ENCODE assay signal across 10 cellular contexts in the genomic region with DNA sequence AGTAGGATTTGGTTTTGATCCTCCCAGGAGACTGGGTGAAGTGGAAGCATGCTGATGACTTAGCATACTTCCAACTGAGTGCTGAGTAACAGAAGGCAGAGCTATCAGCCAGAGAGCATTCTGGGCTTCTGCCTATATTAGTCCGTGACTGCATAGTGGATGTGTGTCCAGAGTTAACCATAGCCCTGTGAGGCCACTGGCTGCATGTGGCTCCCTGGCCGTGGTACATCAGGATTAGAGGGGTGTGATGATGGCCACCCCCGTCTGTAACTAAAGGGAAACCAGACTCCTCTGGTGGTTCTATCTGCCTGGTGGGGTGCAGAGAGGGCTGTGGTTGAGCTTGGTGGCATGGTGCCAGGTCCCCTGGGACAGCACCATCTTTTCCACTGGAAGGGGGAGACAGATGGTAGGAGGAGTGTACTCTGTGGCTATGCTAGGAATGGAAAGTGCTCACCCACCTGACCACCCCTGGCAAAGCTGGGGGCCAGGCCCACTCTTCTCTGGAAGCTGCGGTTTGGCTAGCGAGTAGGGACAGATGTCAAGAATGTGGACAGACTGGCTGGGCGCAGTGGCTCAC. TPM values are rescaled to one million over a fixed set of nuclear protein-coding genes. Genes with fewer than 3 reads are reported as not detected.
DNase-seq lines count a peak whose midpoint lies in the region; ATAC-seq, FAIRE-seq and TF ChIP-seq lines count a peak whose summit lies in the region.
"Had no signal": no experiment of that assay in that cellular context is flagged by ENCODE, and none has a peak within 500 bp of the region (broad histone marks: within the 10 kb centered on the region; RNA-seq: fewer than 3 reads in every experiment).

No MANE protein-coding gene starts in this region.

- H2BK120ac ChIP-seq in mesenchymal stem cell (ENCODE audit: low read depth, low read length): no peak overlapping the region

- H3K4me1 ChIP-seq in mesenchymal stem cell (ENCODE audit: control insufficient read depth, insufficient read depth, low read depth, low read length): peaks cover 3% of the 10 kb centered on the region

- no peaks in the 10 kb centered on the region for H3K79me1 ChIP-seq in mesenchymal stem cell (replicated peaks; ENCODE audit: low read length, poor library complexity, severe bottlenecking)

- H3K14ac ChIP-seq in mesenchymal stem cell (ENCODE audit: low read length in 2 of 2): no peak overlapping the region

- H2AK5ac ChIP-seq in mesenchymal stem cell (ENCODE audit: low read length, severe bottlenecking): no peak overlapping the region

- no peak overlapping the region for H3K4ac ChIP-seq in mesenchymal stem cell (ENCODE audit: low read depth in 1 of 2, low read length in 2 of 2)

- H3K4me2 ChIP-seq in mesenchymal stem cell (ENCODE audit: low read length, poor library complexity, severe bottlenecking): no peak overlapping the region

- no peak for TF ChIP-seq CTCF in GM13976 (IDR thresholded peaks at IDR 0.05; ENCODE audit: borderline replicate concordance, control extremely low read depth, extremely low read depth, insufficient read depth, missing control alignments)

- no peak overlapping the region for H4K91ac ChIP-seq in mesenchymal stem cell (ENCODE audit: low read length)

- H3K36me3 ChIP-seq in MG63 (no peaks in the 10 kb centered on the region), mesenchymal stem cell (ENCODE audit: control insufficient read depth in 1 of 2, insufficient read depth in 2 of 2, low read depth in 1 of 2, low read length in 2 of 2) (no peaks in the 10 kb centered on the region)

- H3K27me3 ChIP-seq in MG63: no peaks in the 10 kb centered on the region
- H3K27me3 ChIP-seq in mesenchymal stem cell (ENCODE audit: control insufficient read depth in 1 of 2, insufficient read depth in 1 of 2, low read length in 2 of 2): no peaks in the 10 kb centered on the region

- peak; percentile 83 for DNase-seq in D341Med (ENCODE audit: low spot score)
- DNase-seq in MG63: peak; percentile 62
- DNase-seq in amniotic epithelial cell (ENCODE audit: low read depth): peak; percentile 78
- DNase-seq in mesenchymal stem cell: peak; percentile 64
- no peak for DNase-seq in GM13976 (ENCODE audit: low spot score)
- DNase-seq in inferior parietal cortex (ENCODE audit: extremely low spot score): no peak
- no peak for DNase-seq in GM12892 (ENCODE audit: insufficient read length)
- DNase-seq: activated B cell treated with CpG ODN at 0.5 μM for 24 hours, NCI-H2227 treated with DMSO at 0.1 percent for 48 hours had no signal

- H3K9ac ChIP-seq in mesenchymal stem cell (ENCODE audit: low read length): peak overlapping the region; percentile 51

- ATAC-seq in HG03159 (IDR thresholded peaks at IDR 0.05; ENCODE audit: unreplicated experiment): no peak

- TF ChIP-seq POLR2A in GM12892 (IDR thresholded peaks at IDR 0.05; ENCODE audit: low read depth, low read length): no peak

- in situ Hi-C loops in GM13976 (cut with MboI; ENCODE audit: low sequenced_read_pairs, unreplicated experiment): no loop called here

- H2BK12ac ChIP-seq in mesenchymal stem cell (ENCODE audit: low read length in 2 of 2): no peak overlapping the region

- FAIRE-seq in GM12892 (lab: Jason Lieb, UNC): no peak

- H3K27ac ChIP-seq in mesenchymal stem cell (ENCODE audit: low read length, poor library complexity, severe bottlenecking): no peak overlapping the region

- 84% methylated on average over 6 of the region's 6 CpGs for WGBS in mesenchymal stem cell

- H3K18ac ChIP-seq in mesenchymal stem cell (ENCODE audit: low read depth in 1 of 2, low read length in 2 of 2): no peak overlapping the region

- H3K9me3 ChIP-seq in MG63 (no peaks in the 10 kb centered on the region), mesenchymal stem cell (ENCODE audit: control insufficient read depth, low read length) (peaks cover 3% of the 10 kb centered on the region)

- peak overlapping the region; percentile 9 for H4K8ac ChIP-seq in mesenchymal stem cell (ENCODE audit: low read length)

- no peak overlapping the region for H2AFZ ChIP-seq in mesenchymal stem cell (ENCODE audit: low read depth, low read length)

- H3K4me3 ChIP-seq in MG63 (no peak overlapping the region), mesenchymal stem cell (ENCODE audit: insufficient read depth in 1 of 2, low read depth in 1 of 2, low read length in 2 of 2) (no peak overlapping the region)

- H2BK5ac ChIP-seq in mesenchymal stem cell (ENCODE audit: low read depth, low read length, poor library complexity, severe bottlenecking): no peak overlapping the region

- no peak overlapping the region for H3K23ac ChIP-seq in mesenchymal stem cell (ENCODE audit: low read length in 2 of 2)

- H2BK15ac ChIP-seq in mesenchymal stem cell (ENCODE audit: low read depth, poor library complexity, severe bottlenecking): no peak overlapping the region

RNA-seq across cellular contexts. Expression of gene ABCD4, which starts 27.4 kb away (rescaled TPM):
- 12.5 and 27.3 TPM in 2 replicates for total RNA-seq in MG63 (2014; rRNA removed; shearing (Covaris generic); ENCODE audit: low replicate concordance)
- 16.6 TPM for polyA plus RNA-seq in mesenchymal stem cell (2013, experiment 1 of 2)
- 16.4 TPM for polyA plus RNA-seq in mesenchymal stem cell (2013, experiment 2 of 2)
- polyA plus RNA-seq in GM12892 (2012; ENCODE audit: missing spikeins): 25.0 TPM

RNA-seq across cellular contexts. Expression of gene VSX2, which starts 36.1 kb away (rescaled TPM):
- not detected in 2 replicates for total RNA-seq in MG63 (2014; rRNA removed; shearing (Covaris generic); ENCODE audit: low replicate concordance)
- polyA plus RNA-seq in mesenchymal stem cell (2013, experiment 1 of 2): not detected
- not detected for polyA plus RNA-seq in mesenchymal stem cell (2013, experiment 2 of 2)
- polyA plus RNA-seq in GM12892 (2012; ENCODE audit: missing spikeins): 0.08 TPM
- total RNA-seq: activated B cell treated with CpG ODN at 0.5 μM for 24 hours had no signal

Comparison
In these comparisons a context has a peak if more than half of its experiments do, and no peak if none do; other contexts are left out.
1. DNase-seq: peak in D341Med (single experiment), MG63 (single experiment), amniotic epithelial cell (single experiment) and mesenchymal stem cell (single experiment); none in GM13976 (single experiment), inferior parietal cortex (single experiment) and GM12892 (single experiment).